In genomic region chr16:85571563-85571812, GRCh38 we compare ENCODE assay signal across 8 cellular contexts.
DNase-seq lines count a peak whose midpoint lies in the region; ATAC-seq and TF ChIP-seq lines count a peak whose summit lies in the region.
"Had no signal": no experiment of that assay in that cellular context is flagged by ENCODE, and none has a peak within 500 bp of the region (broad histone marks: within the 10 kb centered on the region; RNA-seq: fewer than 3 reads in every experiment).

No MANE protein-coding gene starts in this region.

- H3K4me3 ChIP-seq in GM12865 (ENCODE audit: low read depth, low read length): peak overlapping the region; percentile 56
- H3K4me3 ChIP-seq: thoracic aorta had no signal

- DNase-seq in GM12865 (ENCODE audit: low read depth): no peak
- no peak for DNase-seq in activated naive CD8-positive, alpha-beta T cell treated with anti-CD3 and anti-CD28 coated beads, Interleukin-2, amount 50 U/mL, for 24 hours
- DNase-seq in stimulated activated effector memory CD8-positive, alpha-beta T cell treated with anti-CD3 and anti-CD28 coated beads, Interleukin-12 subunit alpha, Interleukin-12 subunit beta, amount 100 ng/mL, for 72 hours (ENCODE audit: low spot score in 2 of 2): no peak
- DNase-seq in middle frontal gyrus (ENCODE audit: extremely low spot score, low spot score): no peak
- DNase-seq in NCI-H2227 treated with DMSO at 0.1 percent for 48 hours (lab: John Stamatoyannopoulos, UW): no peak

- ATAC-seq in HG03280 (IDR thresholded peaks at IDR 0.05; ENCODE audit: unreplicated experiment): peak; percentile 18
- no peak for ATAC-seq in activated naive CD8-positive, alpha-beta T cell treated with anti-CD3 and anti-CD28 coated beads, Interleukin-2, amount 50 U/mL, for 24 hours
- no peak for ATAC-seq in stimulated activated effector memory CD8-positive, alpha-beta T cell treated with anti-CD3 and anti-CD28 coated beads, Interleukin-12 subunit alpha, Interleukin-12 subunit beta, amount 100 ng/mL, for 72 hours
- ATAC-seq in HG03039 (IDR thresholded peaks at IDR 0.05; ENCODE audit: unreplicated experiment): no peak

- H3K9me3 Mint-ChIP-seq in activated naive CD8-positive, alpha-beta T cell treated with anti-CD3 and anti-CD28 coated beads, Interleukin-2, amount 50 U/mL, for 24 hours: no peaks in the 10 kb centered on the region
- no peaks in the 10 kb centered on the region for H3K9me3 Mint-ChIP-seq in stimulated activated effector memory CD8-positive, alpha-beta T cell treated with anti-CD3 and anti-CD28 coated beads, Interleukin-12 subunit alpha, Interleukin-12 subunit beta, amount 100 ng/mL, for 72 hours

- no peaks in the 10 kb centered on the region for H3K27me3 Mint-ChIP-seq in activated naive CD8-positive, alpha-beta T cell treated with anti-CD3 and anti-CD28 coated beads, Interleukin-2, amount 50 U/mL, for 24 hours

- peaks cover 2% of the 10 kb centered on the region for H3K36me3 Mint-ChIP-seq in activated naive CD8-positive, alpha-beta T cell treated with anti-CD3 and anti-CD28 coated beads, Interleukin-2, amount 50 U/mL, for 24 hours (ENCODE audit: low read depth)
- H3K36me3 Mint-ChIP-seq in stimulated activated effector memory CD8-positive, alpha-beta T cell treated with anti-CD3 and anti-CD28 coated beads, Interleukin-12 subunit alpha, Interleukin-12 subunit beta, amount 100 ng/mL, for 72 hours: peaks cover 32% of the 10 kb centered on the region

- no peak overlapping the region for H3K27ac Mint-ChIP-seq in activated naive CD8-positive, alpha-beta T cell treated with anti-CD3 and anti-CD28 coated beads, Interleukin-2, amount 50 U/mL, for 24 hours
- H3K27ac Mint-ChIP-seq in stimulated activated effector memory CD8-positive, alpha-beta T cell treated with anti-CD3 and anti-CD28 coated beads, Interleukin-12 subunit alpha, Interleukin-12 subunit beta, amount 100 ng/mL, for 72 hours: peak overlapping the region; percentile 86

- no peak for TF ChIP-seq CTCF in GM12865 (IDR thresholded peaks at IDR 0.05; ENCODE audit: insufficient read depth, low read depth, low read length, missing control alignments)

- peaks cover 78% of the 10 kb centered on the region for H3K4me1 Mint-ChIP-seq in activated naive CD8-positive, alpha-beta T cell treated with anti-CD3 and anti-CD28 coated beads, Interleukin-2, amount 50 U/mL, for 24 hours
- H3K4me1 Mint-ChIP-seq in stimulated activated effector memory CD8-positive, alpha-beta T cell treated with anti-CD3 and anti-CD28 coated beads, Interleukin-12 subunit alpha, Interleukin-12 subunit beta, amount 100 ng/mL, for 72 hours: peaks cover 83% of the 10 kb centered on the region

- peak overlapping the region; percentile 59 for H3K4me3 Mint-ChIP-seq in activated naive CD8-positive, alpha-beta T cell treated with anti-CD3 and anti-CD28 coated beads, Interleukin-2, amount 50 U/mL, for 24 hours
- peak overlapping the region; percentile 80 for H3K4me3 Mint-ChIP-seq in stimulated activated effector memory CD8-positive, alpha-beta T cell treated with anti-CD3 and anti-CD28 coated beads, Interleukin-12 subunit alpha, Interleukin-12 subunit beta, amount 100 ng/mL, for 72 hours
